10 cellular contexts compared by ENCODE assay signal in genomic region chr6:29763491-29764289, GRCh38. TPM values are rescaled to one million over a fixed set of nuclear protein-coding genes. Genes with fewer than 3 reads are reported as not detected.
A peak's percentile ranks its signal among the peaks of the same experiment; 100 is the strongest.
DNase-seq lines count a peak whose midpoint lies in the region; ATAC-seq, FAIRE-seq and TF ChIP-seq lines count a peak whose summit lies in the region.
"Had no signal": no experiment of that assay in that cellular context is flagged by ENCODE, and none has a peak within 500 bp of the region (broad histone marks: within the 10 kb centered on the region; RNA-seq: fewer than 3 reads in every experiment).

No MANE protein-coding gene starts in this region.

- H3K27me3 ChIP-seq in IMR-90 (ENCODE audit: control insufficient read depth, insufficient read depth, low read length), result peaks cover 10% of the 10 kb centered on the region
- H3K27me3 ChIP-seq in left ventricle myocardium inferior (ENCODE audit: low read depth), result peaks cover 6% of the 10 kb centered on the region
- H3K27me3 ChIP-seq in dorsolateral prefrontal cortex, result peaks cover 0 to 16% (median 0%) of the 10 kb centered on the region in 45 donors
- no peaks in the 10 kb centered on the region for H3K27me3 ChIP-seq in small intestine (ENCODE audit: control insufficient read depth in 2 of 2, insufficient read depth in 2 of 2, low read length in 2 of 2)
- H3K27me3 ChIP-seq: cardiac muscle cell had no signal

- no peak for TF ChIP-seq POLR2A in IMR-90 (IDR thresholded peaks at IDR 0.05; ENCODE audit: low read depth, low read length)

- H3K4ac ChIP-seq in IMR-90 (ENCODE audit: low read depth, low read length), result no peak overlapping the region

- no peak overlapping the region for H2AK5ac ChIP-seq in IMR-90 (ENCODE audit: low read depth, low read length)

- CTCF ChIA-PET in IMR-90 (lab: Yijun Ruan, JAX), result interaction anchor here (0.9 to 1.1 kb wide), 2 partner anchors 10 to 110 kb away, joined by 3 read pairs; no protein-coding TSS in a partner anchor

- peak overlapping the region in 2 of 10 donors; percentile 37 to 38 for H3K27ac Mint-ChIP-seq in naive thymus-derived CD8-positive, alpha-beta T cell

- 20% methylated on average over 2 of the region's 2 CpGs; no CpG with 5 or more reads in 1 of the 2 experiments for WGBS in IMR-90 (ENCODE audit: extremely low coverage in 2 of 2, insufficient read length in 1 of 2), 2 experiments
- 79 to 100% (median 89%) methylated on average over 2 of the region's 2 CpGs for WGBS in small intestine, 3 donors

- H3K4me3 Mint-ChIP-seq in naive thymus-derived CD8-positive, alpha-beta T cell, result no peak overlapping the region

- no peak overlapping the region for H4K5ac ChIP-seq in IMR-90 (ENCODE audit: low read depth, low read length)

- H2BK5ac ChIP-seq in IMR-90 (ENCODE audit: low read depth, low read length, poor library complexity, severe bottlenecking), result no peak overlapping the region

- no peak overlapping the region for H3K18ac ChIP-seq in IMR-90 (ENCODE audit: low read depth, low read length)

- H3K23ac ChIP-seq in IMR-90 (ENCODE audit: low read depth, low read length), result no peak overlapping the region

- H3K4me1 ChIP-seq in IMR-90 (ENCODE audit: control insufficient read depth, insufficient read depth, low read length) (no peaks in the 10 kb centered on the region), left ventricle myocardium inferior (no peaks in the 10 kb centered on the region), small intestine (ENCODE audit: control insufficient read depth in 2 of 2, insufficient read depth in 1 of 2, low read depth in 1 of 2, low read length in 1 of 2) (no peaks in the 10 kb centered on the region)

- in situ Hi-C loops in IMR-90 (cut with MboI; ENCODE audit: low sequenced_read_pairs), result no loop called here

- ATAC-seq in IMR-90 (ENCODE audit: low read depth), result peak; percentile 32; the same call in 1 of the 2 replicates
- no peak for ATAC-seq in naive thymus-derived CD8-positive, alpha-beta T cell

- no peak overlapping the region for H3K27ac ChIP-seq in IMR-90 (ENCODE audit: insufficient read depth, low read length)
- peak overlapping the region; percentile 36 for H3K27ac ChIP-seq in left ventricle myocardium inferior (replicated peaks)
- H3K27ac ChIP-seq in dorsolateral prefrontal cortex, result no peak overlapping the region
- H3K27ac ChIP-seq in small intestine (ENCODE audit: low read depth in 1 of 2, low read length in 1 of 2), result no peak overlapping the region
- no peak overlapping the region for H3K27ac ChIP-seq in substantia nigra (ENCODE audit: low read depth, low read length, poor library complexity, severe bottlenecking)
- H3K27ac ChIP-seq: cardiac muscle cell had no signal

- no peak for FAIRE-seq in small intestine (lab: Jason Lieb, UNC)

- TF ChIP-seq CTCF in IMR-90 (conservative IDR thresholded peaks at IDR 0.05; ENCODE audit: low read depth, low read length) (no peak), left ventricle myocardium inferior (IDR thresholded peaks at IDR 0.05; ENCODE audit: borderline replicate concordance) (no peak), dorsolateral prefrontal cortex (IDR thresholded peaks at IDR 0.05 in 54 of 56, conservative IDR thresholded peaks at IDR 0.05 in 2 of 56; ENCODE audit: low read depth in 1 of 56, partially characterized antibody in 56 of 56) (no peak)

- no peak overlapping the region for H2AK9ac ChIP-seq in IMR-90 (replicated peaks; ENCODE audit: low read depth, low read length, poor library complexity)

- DNase-seq in AML-193 (lab: John Stamatoyannopoulos, UW) (peak; percentile 48 to 50), IMR-90 (peak; percentile 68), amniotic stem cell (lab: John Stamatoyannopoulos, UW) (peak; percentile 27), left ventricle myocardium inferior (no peak), dorsolateral prefrontal cortex (no peak), small intestine (no peak), substantia nigra (lab: John Stamatoyannopoulos, UW) (no peak)
- no peak for DNase-seq in naive thymus-derived CD8-positive, alpha-beta T cell
- DNase-seq: NCI-H1048 had no signal

- no peak overlapping the region for H2AFZ ChIP-seq in IMR-90 (replicated peaks; ENCODE audit: low read length, poor library complexity)

- no TSS peak for BruUV-seq in IMR-90 (replicated peaks; lab: Mats Ljungman, UMichigan)

- no peak overlapping the region for H2BK15ac ChIP-seq in IMR-90 (ENCODE audit: low read depth, low read length)

- no peaks in the 10 kb centered on the region for H3K9me1 ChIP-seq in IMR-90 (ENCODE audit: insufficient read depth, low read length)

- H4K8ac ChIP-seq in IMR-90 (ENCODE audit: low read depth in 2 of 2, low read length in 2 of 2), result no peak overlapping the region

- H4K91ac ChIP-seq in IMR-90 (ENCODE audit: insufficient read depth, low read depth, low read length), result no peak overlapping the region

- H2BK20ac ChIP-seq in IMR-90 (ENCODE audit: low read depth, low read length), result no peak overlapping the region

- intact Hi-C loops in IMR-90 (cut with micrococcal nuclease), result no loop called here
- intact Hi-C loops in left ventricle myocardium inferior (cut with micrococcal nuclease), result no loop called here
- intact Hi-C loops in dorsolateral prefrontal cortex (cut with DNase I), result no loop called here

- TF ChIP-seq RAD21 in IMR-90 (IDR thresholded peaks at IDR 0.05; ENCODE audit: low read length), result no peak

- H3K9me3 Mint-ChIP-seq in naive thymus-derived CD8-positive, alpha-beta T cell, result no peaks in the 10 kb centered on the region

- H3K4me2 ChIP-seq in IMR-90 (ENCODE audit: low read depth, low read length), result no peak overlapping the region

- H3K4me3 ChIP-seq in IMR-90 (ENCODE audit: insufficient read depth, low read depth, low read length) (no peak overlapping the region), left ventricle myocardium inferior (no peak overlapping the region), dorsolateral prefrontal cortex (no peak overlapping the region), small intestine (ENCODE audit: low read depth in 1 of 2, low read length in 2 of 2) (no peak overlapping the region)
- H3K4me3 ChIP-seq: cardiac muscle cell had no signal

- H3K4me1 Mint-ChIP-seq in naive thymus-derived CD8-positive, alpha-beta T cell, result peaks cover 0 to 10% (median 7%) of the 10 kb centered on the region in 4 donors

- H3K9me3 ChIP-seq in IMR-90 (ENCODE audit: control insufficient read depth, insufficient read depth, low read length) (no peaks in the 10 kb centered on the region), left ventricle myocardium inferior (replicated peaks) (no peaks in the 10 kb centered on the region), small intestine (ENCODE audit: control insufficient read depth, low read depth) (no peaks in the 10 kb centered on the region)

- H3K36me3 Mint-ChIP-seq in naive thymus-derived CD8-positive, alpha-beta T cell, result no peaks in the 10 kb centered on the region

- peaks cover 4 to 39% (median 15%) of the 10 kb centered on the region in 5 donors for H3K27me3 Mint-ChIP-seq in naive thymus-derived CD8-positive, alpha-beta T cell

- no peak overlapping the region for H3K56ac ChIP-seq in IMR-90 (ENCODE audit: extremely low read depth, insufficient read depth, low read length)

- no peak overlapping the region for H3K14ac ChIP-seq in IMR-90 (replicated peaks; ENCODE audit: low read depth, low read length)

- no peaks in the 10 kb centered on the region for H4K20me1 ChIP-seq in IMR-90 (ENCODE audit: insufficient read depth, low read length)

- H3K36me3 ChIP-seq in IMR-90 (ENCODE audit: control insufficient read depth, insufficient read depth, low read length) (no peaks in the 10 kb centered on the region), left ventricle myocardium inferior (no peaks in the 10 kb centered on the region), small intestine (ENCODE audit: control insufficient read depth in 2 of 2, insufficient read depth in 2 of 2, low read length in 2 of 2) (no peaks in the 10 kb centered on the region)
- H3K36me3 ChIP-seq: cardiac muscle cell had no signal

- no peak overlapping the region for H2BK120ac ChIP-seq in IMR-90 (ENCODE audit: low read depth, low read length)

- H3K79me1 ChIP-seq in IMR-90 (ENCODE audit: low read depth in 1 of 2, low read length in 2 of 2), result no peaks in the 10 kb centered on the region

- dilution Hi-C loops in IMR-90 (cut with HindIII; ENCODE audit: low sequenced_read_pairs, unreplicated experiment), result no loop called here

- POLR2A ChIA-PET in IMR-90 (lab: Charles Lee; ENCODE audit: unreplicated experiment), result no interaction called here
- POLR2A ChIA-PET in naive thymus-derived CD8-positive, alpha-beta T cell (lab: Charles Lee), result no interaction called here

- no peak overlapping the region for H3K9ac ChIP-seq in IMR-90 (ENCODE audit: low read depth, low read length)

TF ChIP-seq in IMR-90, 13 proteins besides CTCF, POLR2A, EP300 and RAD21:
- no peak for TF ChIP-seq NFE2L2 (IDR thresholded peaks at IDR 0.05; ENCODE audit: low read depth, low read length)
- no peak for TF ChIP-seq CHD1 (IDR thresholded peaks at IDR 0.05; ENCODE audit: low read depth, low read length)
- no peak for TF ChIP-seq RFX5 (IDR thresholded peaks at IDR 0.05; ENCODE audit: low read depth, low read length)
- TF ChIP-seq CEBPB (IDR thresholded peaks at IDR 0.05; ENCODE audit: low read depth, low read length), result peak; percentile 42; the same call in 1 of the 2 replicates
- TF ChIP-seq FOS (IDR thresholded peaks at IDR 0.05; ENCODE audit: low read depth, low read length), result no peak

RNA-seq across cellular contexts. Expression of gene HLA-F, which starts 40.5 kb away (rescaled TPM):
- not detected in 2 replicates for total RNA-seq in IMR-90 (2012; rRNA removed)
- not detected in 2 replicates for polyA plus RNA-seq in IMR-90 (2012; rRNA removed)
- 0.14 TPM in 1 of 2 replicates, not detected in the other for polyA plus RNA-seq in IMR-90 (2012; cell fraction: cytosol; rRNA removed)
- 0.29 and 0.47 TPM in 2 replicates for polyA plus RNA-seq in IMR-90 (2012; cell fraction: nucleus; rRNA removed; ENCODE audit: low replicate concordance)
- 29.4 TPM for total RNA-seq in left ventricle myocardium inferior
- 10 to 100 TPM in 118 of 120 experiments, 1 to 10 TPM in 2; 9.3 to 64.7 (median 26.2) TPM for total RNA-seq in dorsolateral prefrontal cortex
- total RNA-seq in naive thymus-derived CD8-positive, alpha-beta T cell, result 100 to 1,000 TPM; 717 to 744 TPM
- polyA plus RNA-seq in naive thymus-derived CD8-positive, alpha-beta T cell, result 100 to 1,000 TPM; 457 to 626 (median 619) TPM
- 100 to 1,000 TPM; 161 to 564 (median 244) TPM for polyA plus RNA-seq in small intestine

Comparison
In these comparisons a context has a peak if more than half of its experiments do, and no peak if none do; other contexts are left out.
1. DNase-seq: peak in AML-193 (2 of 2), IMR-90 (single experiment) and amniotic stem cell (single experiment); none in left ventricle myocardium inferior (single experiment), dorsolateral prefrontal cortex (0 of 10), naive thymus-derived CD8-positive, alpha-beta T cell (0 of 10), small intestine (single experiment) and substantia nigra (0 of 49).
2. RNA of gene HLA-F, which starts 40.5 kb away (total RNA-seq): 717 to 744 TPM in naive thymus-derived CD8-positive, alpha-beta T cell; 29.4 TPM in left ventricle myocardium inferior (single experiment), 9.3 to 64.7 TPM in dorsolateral prefrontal cortex and not detected in IMR-90; every median in the first group is over 10 times any median in the second.